ENCODE assay signal across 7 cellular contexts in the genomic region with DNA sequence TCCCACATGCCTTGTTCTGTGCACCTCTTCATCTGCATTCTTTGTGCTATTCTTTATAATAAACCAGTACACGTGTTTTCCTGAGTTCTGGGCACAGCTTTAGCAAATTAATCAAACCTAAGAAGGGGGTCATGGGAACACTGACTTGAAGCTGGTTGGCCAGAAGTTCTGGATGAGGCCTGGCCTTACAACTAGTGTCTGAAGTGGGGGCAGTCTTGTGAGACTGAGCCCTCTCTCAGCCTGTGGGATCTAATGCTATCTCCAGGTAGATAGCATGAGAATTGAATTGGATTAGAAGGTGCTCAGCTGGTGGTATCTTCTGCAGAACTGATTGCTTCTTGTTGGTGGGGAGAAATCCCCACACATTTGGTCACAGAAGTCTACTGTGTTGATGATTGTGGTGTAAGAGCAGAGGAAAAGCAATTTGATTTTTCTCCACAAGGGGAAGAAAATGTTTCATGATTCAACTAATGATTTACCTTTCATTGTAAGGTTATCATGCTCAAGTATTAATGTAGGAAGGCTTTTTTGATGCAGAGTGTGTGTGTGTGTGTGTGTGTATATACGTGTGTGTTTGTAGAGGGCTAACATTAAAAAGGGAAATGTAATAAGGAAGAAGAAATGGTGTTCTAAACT. TPM values are rescaled to one million over a fixed set of nuclear protein-coding genes. Genes with fewer than 3 reads are reported as not detected.
"Had no signal": no experiment of that assay in that cellular context is flagged by ENCODE, and none has a peak within 500 bp of the region (broad histone marks: within the 10 kb centered on the region; RNA-seq: fewer than 3 reads in every experiment).

No MANE protein-coding gene starts in this region.

RNA-seq across cellular contexts. Expression of a gene that starts 25.7 kb away (rescaled TPM):
- total RNA-seq: GM23338, H1, H9, HT1080, IMR-90, K562 had no signal
- polyA plus RNA-seq: GM23338, IMR-90, K562 had no signal

RNA-seq across cellular contexts. Expression of a gene that starts 33.6 kb away (rescaled TPM):
- total RNA-seq: GM23338, H1, H9, HFFc6, HT1080, IMR-90, K562 had no signal
- polyA plus RNA-seq: GM23338, H1, IMR-90, K562 had no signal
